ENCODE assay signal across 9 cellular contexts in genomic region chr10:43228783-43229207, GRCh38. TPM values are rescaled to one million over a fixed set of nuclear protein-coding genes. Genes with fewer than 3 reads are reported as not detected.
A peak's percentile ranks its signal among the peaks of the same experiment; 100 is the strongest.
DNase-seq lines count a peak whose midpoint lies in the region; ATAC-seq and TF ChIP-seq lines count a peak whose summit lies in the region.
"Had no signal": no experiment of that assay in that cellular context is flagged by ENCODE, and none has a peak within 500 bp of the region (broad histone marks: within the 10 kb centered on the region; RNA-seq: fewer than 3 reads in every experiment).

No MANE protein-coding gene starts in this region.

- H4K20me1 ChIP-seq in SK-N-SH (ENCODE audit: insufficient read depth): no peaks in the 10 kb centered on the region

- H3K36me3 ChIP-seq in SK-N-SH (replicated peaks in 1 of 2; ENCODE audit: control insufficient read depth in 1 of 2, insufficient read depth in 2 of 2, low read length in 1 of 2) (no peaks in the 10 kb centered on the region), lower lobe of right lung (no peaks in the 10 kb centered on the region), thoracic aorta (no peaks in the 10 kb centered on the region)

- H3K36me3 Mint-ChIP-seq in activated naive CD8-positive, alpha-beta T cell treated with anti-CD3 and anti-CD28 coated beads for 36 hours: no peaks in the 10 kb centered on the region

- H3K4me1 ChIP-seq in SK-N-SH (ENCODE audit: control insufficient read depth in 1 of 2, insufficient read depth in 2 of 2, low read depth in 1 of 2, low read length in 1 of 2): no peaks in the 10 kb centered on the region; a peak in 1 of 4 replicates
- peaks cover 5% of the 10 kb centered on the region for H3K4me1 ChIP-seq in lower lobe of right lung
- H3K4me1 ChIP-seq in thoracic aorta (ENCODE audit: control insufficient read depth in 1 of 2, low read depth in 2 of 2): no peaks in the 10 kb centered on the region

- POLR2A ChIA-PET in SK-N-SH (lab: Yijun Ruan, JAX): no interaction called here

- H3K9me3 ChIP-seq in SK-N-SH: no peaks in the 10 kb centered on the region
- H3K9me3 ChIP-seq in lower lobe of right lung: no peaks in the 10 kb centered on the region
- H3K9me3 ChIP-seq in thoracic aorta: no peaks in the 10 kb centered on the region

- H3K9me2 ChIP-seq in SK-N-SH: no peaks in the 10 kb centered on the region

- H3K4me3 Mint-ChIP-seq in activated naive CD8-positive, alpha-beta T cell treated with anti-CD3 and anti-CD28 coated beads for 36 hours: peak overlapping the region; percentile 69

- H3K27me3 ChIP-seq in SK-N-SH (ENCODE audit: insufficient read depth) (peaks cover 33% of the 10 kb centered on the region), lower lobe of right lung (ENCODE audit: low read depth) (peaks cover 38% of the 10 kb centered on the region), thoracic aorta (replicated peaks; ENCODE audit: insufficient read depth) (no peaks in the 10 kb centered on the region)

- TF ChIP-seq CTCF in SK-N-SH (IDR thresholded peaks at IDR 0.05) (no peak), lower lobe of right lung (IDR thresholded peaks at IDR 0.05) (no peak), thoracic aorta (IDR thresholded peaks at IDR 0.05) (no peak)

- H3K27ac ChIP-seq in SK-N-SH (ENCODE audit: low read depth in 2 of 2, low read length in 1 of 2) (no peak overlapping the region), lower lobe of right lung (no peak overlapping the region), thoracic aorta (no peak overlapping the region)

- no peaks in the 10 kb centered on the region for H3K9me3 Mint-ChIP-seq in activated naive CD8-positive, alpha-beta T cell treated with anti-CD3 and anti-CD28 coated beads for 36 hours

- H3K4me2 ChIP-seq in SK-N-SH: no peak overlapping the region

- H3K4me3 ChIP-seq in SK-N-SH (ENCODE audit: low read depth in 2 of 2, low read length in 1 of 2) (no peak overlapping the region), lower lobe of right lung (peak overlapping the region; percentile 54), thoracic aorta (peak overlapping the region; percentile 55)

- no peak for TF ChIP-seq EP300 in SK-N-SH (IDR thresholded peaks at IDR 0.05; ENCODE audit: borderline replicate concordance in 1 of 2, low read depth in 1 of 2, low read length in 1 of 2)

- H3K79me2 ChIP-seq in SK-N-SH (ENCODE audit: insufficient read depth): no peaks in the 10 kb centered on the region

- DNase-seq in SK-N-SH: no peak
- DNase-seq in activated naive CD8-positive, alpha-beta T cell treated with anti-CD3 and anti-CD28 coated beads for 36 hours: no peak
- peak; percentile 34 for DNase-seq in lower lobe of right lung
- DNase-seq in thoracic aorta (ENCODE audit: low spot score): no peak
- no peak for DNase-seq in GF-D8 (lab: John Stamatoyannopoulos, UW)
- no peak for DNase-seq in COLO668 (lab: John Stamatoyannopoulos, UW; ENCODE audit: unreplicated experiment)

- H3K27ac Mint-ChIP-seq in activated naive CD8-positive, alpha-beta T cell treated with anti-CD3 and anti-CD28 coated beads for 36 hours: no peak overlapping the region

- peaks cover 21% of the 10 kb centered on the region for H3K4me1 Mint-ChIP-seq in activated naive CD8-positive, alpha-beta T cell treated with anti-CD3 and anti-CD28 coated beads for 36 hours

- H3K9ac ChIP-seq in SK-N-SH: no peak overlapping the region

- CTCF ChIA-PET in SK-N-SH (lab: Yijun Ruan, JAX): no interaction called here

- peaks cover 21% of the 10 kb centered on the region for H3K27me3 Mint-ChIP-seq in activated naive CD8-positive, alpha-beta T cell treated with anti-CD3 and anti-CD28 coated beads for 36 hours

- WGBS in SK-N-SH (ENCODE audit: low lambda C conversion rate): 39% methylated on average over 17 of the region's 23 CpGs

- intact Hi-C loops in lower lobe of right lung (cut with DNase I): no loop called here

- ATAC-seq in SK-N-SH treated with all-trans-retinoic acid at 6 μM for 48 hours (peak; percentile 9; the same call in 1 of the 3 replicates), lower lobe of right lung (peak in 1 of 2 donors; percentile 5), thoracic aorta (ENCODE audit: insufficient number of reproducible peaks, low FRiP score, low read depth) (no peak), GM21723 (IDR thresholded peaks at IDR 0.05; ENCODE audit: unreplicated experiment) (no peak)

- H3F3A ChIP-seq in SK-N-SH (replicated peaks; ENCODE audit: insufficient read depth): no peaks in the 10 kb centered on the region

- no peak for TF ChIP-seq RAD21 in SK-N-SH (IDR thresholded peaks at IDR 0.05; ENCODE audit: low read length)

- H2AFZ ChIP-seq in SK-N-SH (ENCODE audit: low read depth): no peak overlapping the region

TF ChIP-seq in SK-N-SH treated with all-trans-retinoic acid at 6 μM for 48 hours, 23 proteins besides CTCF, POLR2A, EP300 and RAD21 (continues in another document):
- TF ChIP-seq ZFP3 (CRISPR knock-in tag; IDR thresholded peaks at IDR 0.05) (no peak), ZNF70 (CRISPR knock-in tag; IDR thresholded peaks at IDR 0.05) (no peak), BACH2 (CRISPR knock-in tag; IDR thresholded peaks at IDR 0.05; ENCODE audit: borderline replicate concordance) (no peak), ZFP30 (CRISPR knock-in tag; IDR thresholded peaks at IDR 0.05) (no peak), TCF4 (CRISPR knock-in tag; IDR thresholded peaks at IDR 0.05; ENCODE audit: borderline replicate concordance) (no peak), GLIS3 (CRISPR knock-in tag; IDR thresholded peaks at IDR 0.05) (no peak), CSDC2 (CRISPR knock-in tag; IDR thresholded peaks at IDR 0.05) (no peak), SNAI2 (CRISPR knock-in tag; IDR thresholded peaks at IDR 0.05) (no peak), TOX (CRISPR knock-in tag; IDR thresholded peaks at IDR 0.05; ENCODE audit: borderline replicate concordance) (no peak), RARB (CRISPR knock-in tag; IDR thresholded peaks at IDR 0.05) (no peak), ZNF565 (CRISPR knock-in tag; conservative IDR thresholded peaks at IDR 0.05; ENCODE audit: low read depth) (no peak)

TF ChIP-seq in SK-N-SH, 30 proteins besides CTCF, POLR2A, EP300 and RAD21:
- no peak for TF ChIP-seq FOXM1 (IDR thresholded peaks at IDR 0.05; ENCODE audit: low read depth)
- TF ChIP-seq POLR2AphosphoS5 (IDR thresholded peaks at IDR 0.05; ENCODE audit: low read depth, low read length): no peak
- no peak for TF ChIP-seq TCF12 (IDR thresholded peaks at IDR 0.05)
- TF ChIP-seq RFX5 (IDR thresholded peaks at IDR 0.05; ENCODE audit: low read length): no peak
- no peak for TF ChIP-seq ZBTB33 (IDR thresholded peaks at IDR 0.05; ENCODE audit: borderline replicate concordance, low read depth)
- no peak for TF ChIP-seq FOXJ3 (CRISPR knock-in tag; IDR thresholded peaks at IDR 0.05)
- TF ChIP-seq MXI1 (IDR thresholded peaks at IDR 0.05; ENCODE audit: low read depth, low read length): no peak
- TF ChIP-seq EZH2phosphoT487 (IDR thresholded peaks at IDR 0.05; ENCODE audit: borderline replicate concordance, low read depth): no peak

RNA-seq across cellular contexts. Expression of gene RASGEF1A, which starts 38.1 kb away (rescaled TPM):
- not detected in 2 replicates for polyA plus RNA-seq in SK-N-SH (2012; rRNA removed)
- polyA plus RNA-seq in SK-N-SH (2012; cell fraction: cytosol; rRNA removed): 0.01 TPM in 1 of 2 replicates, not detected in the other
- not detected in 2 replicates for polyA plus RNA-seq in SK-N-SH (2012; cell fraction: nucleus; rRNA removed)
- under 1 TPM; 0.40 to 0.45 TPM for total RNA-seq in activated naive CD8-positive, alpha-beta T cell treated with anti-CD3 and anti-CD28 coated beads for 36 hours
- total RNA-seq in lower lobe of right lung: 2.7 TPM
- total RNA-seq in thoracic aorta: not detected
- total RNA-seq: A673 had no signal

Comparison
In these comparisons a context has a peak if more than half of its experiments do, and no peak if none do; other contexts are left out.
1. H3K4me3 ChIP-seq: peak in lower lobe of right lung (single experiment) and thoracic aorta (single experiment); none in SK-N-SH (0 of 2).